8 cellular contexts compared by ENCODE assay signal in the genomic region with DNA sequence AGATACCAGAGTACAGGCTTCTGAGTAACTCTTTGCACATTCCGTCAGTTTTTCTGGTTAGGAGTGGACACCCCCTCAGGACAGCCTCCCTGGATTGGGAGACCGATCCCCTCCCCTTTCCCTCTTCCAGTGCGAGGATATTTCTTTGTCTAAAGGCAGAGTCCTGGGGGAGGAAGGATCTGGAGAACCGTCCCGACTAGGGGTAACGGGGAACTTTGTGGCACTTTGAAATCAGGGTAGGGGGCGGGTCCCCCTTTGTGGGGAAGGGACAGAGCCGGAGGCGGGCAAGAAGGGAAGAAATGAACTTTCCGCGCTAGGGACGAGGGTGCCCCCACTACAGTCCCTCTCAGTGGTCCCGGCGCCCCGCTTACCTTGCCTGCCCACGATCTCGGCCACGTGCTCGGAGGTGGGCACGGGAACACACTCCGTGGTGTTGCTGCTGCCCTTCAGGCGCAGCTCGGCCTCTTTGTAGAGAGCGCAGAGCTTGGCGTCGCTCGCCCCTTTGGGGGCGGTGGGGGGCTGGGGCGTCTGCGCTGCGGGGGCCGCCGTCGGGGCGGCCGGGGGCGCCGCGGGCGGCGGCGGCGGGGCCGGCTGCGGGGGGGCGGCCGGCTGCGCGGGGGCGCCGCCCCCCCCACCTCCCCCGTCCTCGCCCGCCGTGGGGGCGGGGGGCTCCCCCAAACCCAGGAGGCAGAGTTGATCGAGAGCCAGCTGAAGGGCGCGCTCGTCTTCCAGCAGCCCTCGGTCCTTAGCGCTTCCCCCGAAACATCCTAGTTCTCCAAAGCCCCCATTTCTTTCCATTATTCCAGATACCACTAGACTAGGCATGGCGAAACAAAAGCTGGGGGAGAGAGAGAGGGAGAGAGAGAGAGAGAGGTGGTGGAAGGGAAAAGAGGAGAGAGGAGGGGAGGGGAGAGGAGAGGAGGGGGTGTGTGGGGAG. TPM values are rescaled to one million over a fixed set of nuclear protein-coding genes. Genes with fewer than 3 reads are reported as not detected.
DNase-seq lines count a peak whose midpoint lies in the region; ATAC-seq, FAIRE-seq and TF ChIP-seq lines count a peak whose summit lies in the region.

No MANE protein-coding gene starts in this region.

- TF ChIP-seq POLR2A in upper lobe of left lung (IDR thresholded peaks at IDR 0.05) = no peak

- peak overlapping the region; percentile 57 to 85 (median 65) for H3K4me3 ChIP-seq in keratinocyte (ENCODE audit: control insufficient read depth in 2 of 3, extremely low read depth in 1 of 3, insufficient read depth in 2 of 3, low read depth in 1 of 3, low read length in 3 of 3)
- peak overlapping the region; percentile 78 to 89 (median 84) for H3K4me3 ChIP-seq in upper lobe of left lung

- no peaks in the 10 kb centered on the region for H3K36me3 ChIP-seq in keratinocyte (ENCODE audit: control insufficient read depth in 2 of 2, extremely low read depth in 1 of 2, insufficient read depth in 2 of 2, low read length in 2 of 2)
- no peaks in the 10 kb centered on the region for H3K36me3 ChIP-seq in upper lobe of left lung

- dilution Hi-C loops in keratinocyte (cut with MboI; ENCODE audit: extremely low pct_ligation_motif_present, low sequenced_read_pairs) = no loop called here

- DNase-seq in activated T-cell treated with anti-CD3 and anti-CD28 coated beads, Interleukin-2, amount 50 U/mL, for 4 hours = no peak
- no peak for DNase-seq in activated T-cell treated with anti-CD3 and anti-CD28 coated beads, Interleukin-2, amount 50 U/mL, for 1 hour
- DNase-seq in activated B cell treated with CpG ODN at 0.5 μM for 24 hours = no peak
- DNase-seq in keratinocyte (ENCODE audit: low read depth, low spot score) = no peak
- peak in 1 of 2 donors; percentile 67 for DNase-seq in upper lobe of left lung

- H3K9ac ChIP-seq in keratinocyte (ENCODE audit: control insufficient read depth, extremely low read depth, insufficient read depth, low read length) = peak overlapping the region; percentile 37

- no peaks in the 10 kb centered on the region for H4K20me1 ChIP-seq in keratinocyte (ENCODE audit: control insufficient read depth, extremely low read depth, insufficient read depth, low read length)

- H3K27me3 ChIP-seq in keratinocyte (ENCODE audit: control insufficient read depth, extremely low read depth, insufficient read depth, low read length) = no peaks in the 10 kb centered on the region
- peaks cover 0 to 4% (median 0%) of the 10 kb centered on the region in 4 donors for H3K27me3 ChIP-seq in upper lobe of left lung

- POLR2A ChIA-PET in activated B cell treated with CpG ODN at 0.5 μM for 24 hours (lab: Charles Lee) = no interaction called here

- intact Hi-C loops in activated B cell treated with CpG ODN at 0.5 μM for 24 hours (cut with micrococcal nuclease) = loop anchor here (1.0 to 5.0 kb wide), 2 partner anchors 27 to 256 kb away; a partner anchor contains a TSS

- no peak overlapping the region for H3K27ac ChIP-seq in keratinocyte (ENCODE audit: control insufficient read depth, insufficient read depth, low read length)
- peak overlapping the region in 1 of 4 donors; percentile 80 for H3K27ac ChIP-seq in upper lobe of left lung

- TF ChIP-seq EP300 in upper lobe of left lung (IDR thresholded peaks at IDR 0.05) = no peak

- H3K79me2 ChIP-seq in keratinocyte (ENCODE audit: control insufficient read depth, insufficient read depth, low read length) = no peaks in the 10 kb centered on the region

- no peak overlapping the region for H2AFZ ChIP-seq in keratinocyte (ENCODE audit: control insufficient read depth, low read length)

- 6 to 8% methylated on average over 29 to 36 of the region's 64 CpGs for WGBS in upper lobe of left lung, 2 donors

- CTCF ChIA-PET in activated B cell treated with CpG ODN at 0.5 μM for 24 hours (lab: Charles Lee) = no interaction called here

- H3K36me3 Mint-ChIP-seq in activated T-cell treated with anti-CD3 and anti-CD28 coated beads, Interleukin-2, amount 50 U/mL, for 4 hours (ENCODE audit: insufficient read depth) = no peaks in the 10 kb centered on the region
- no peaks in the 10 kb centered on the region for H3K36me3 Mint-ChIP-seq in activated B cell treated with CpG ODN at 0.5 μM for 24 hours (ENCODE audit: low read depth)

- TF ChIP-seq CTCF in activated B cell treated with CpG ODN at 0.5 μM for 24 hours (IDR thresholded peaks at IDR 0.05) (no peak), keratinocyte (optimal IDR thresholded peaks at IDR 0.05 in 1 of 3, IDR thresholded peaks at IDR 0.05 in 1 of 3, conservative IDR thresholded peaks at IDR 0.05 in 1 of 3; ENCODE audit: extremely low read depth in 1 of 3, insufficient read depth in 2 of 3, low read length in 3 of 3) (no peak), upper lobe of left lung (IDR thresholded peaks at IDR 0.05) (no peak)

- no peak for ATAC-seq in activated T-cell treated with anti-CD3 and anti-CD28 coated beads, Interleukin-2, amount 50 U/mL, for 4 hours
- no peak for ATAC-seq in activated B cell treated with CpG ODN at 0.5 μM for 24 hours (ENCODE audit: low read depth)
- ATAC-seq in upper lobe of left lung (ENCODE audit: low FRiP score in 2 of 2) = no peak
- no peak for ATAC-seq in HG03571 (IDR thresholded peaks at IDR 0.05; ENCODE audit: unreplicated experiment)
- no peak for ATAC-seq in HG02763 (IDR thresholded peaks at IDR 0.05; ENCODE audit: unreplicated experiment)
- ATAC-seq in HG02678 (IDR thresholded peaks at IDR 0.05; ENCODE audit: unreplicated experiment) = no peak

- peak overlapping the region; percentile 83 for H3K4me2 ChIP-seq in keratinocyte (ENCODE audit: control insufficient read depth, extremely low read depth, insufficient read depth, low read depth, low read length)

- peaks cover 10% of the 10 kb centered on the region for H3K4me1 Mint-ChIP-seq in activated T-cell treated with anti-CD3 and anti-CD28 coated beads, Interleukin-2, amount 50 U/mL, for 4 hours (ENCODE audit: low read depth)
- H3K4me1 Mint-ChIP-seq in activated B cell treated with CpG ODN at 0.5 μM for 24 hours = peaks cover 20% of the 10 kb centered on the region

- H3K27ac Mint-ChIP-seq in activated B cell treated with CpG ODN at 0.5 μM for 24 hours = no peak overlapping the region

- no peaks in the 10 kb centered on the region for H3K9me1 ChIP-seq in keratinocyte (ENCODE audit: control insufficient read depth, extremely low read depth, insufficient read depth, low read length)

- peaks cover 4% of the 10 kb centered on the region for H3K4me1 ChIP-seq in keratinocyte (ENCODE audit: control insufficient read depth, extremely low read depth, insufficient read depth, low read length)
- H3K4me1 ChIP-seq in upper lobe of left lung = peaks cover 15 to 35% (median 21%) of the 10 kb centered on the region in 4 donors

- no peak for FAIRE-seq in keratinocyte (lab: Jason Lieb, UNC)

- H3K9me3 Mint-ChIP-seq in activated T-cell treated with anti-CD3 and anti-CD28 coated beads, Interleukin-2, amount 50 U/mL, for 4 hours = no peaks in the 10 kb centered on the region
- H3K9me3 Mint-ChIP-seq in activated B cell treated with CpG ODN at 0.5 μM for 24 hours = no peaks in the 10 kb centered on the region

- no peaks in the 10 kb centered on the region for H3K9me3 ChIP-seq in keratinocyte (ENCODE audit: control insufficient read depth, low read depth, low read length)
- H3K9me3 ChIP-seq in upper lobe of left lung = no peaks in the 10 kb centered on the region

- peak overlapping the region; percentile 84 for H3K4me3 Mint-ChIP-seq in activated T-cell treated with anti-CD3 and anti-CD28 coated beads, Interleukin-2, amount 50 U/mL, for 4 hours
- peak overlapping the region; percentile 71 for H3K4me3 Mint-ChIP-seq in activated B cell treated with CpG ODN at 0.5 μM for 24 hours

- peaks cover 26% of the 10 kb centered on the region for H3K27me3 Mint-ChIP-seq in activated T-cell treated with anti-CD3 and anti-CD28 coated beads, Interleukin-2, amount 50 U/mL, for 4 hours (ENCODE audit: low read depth)
- peaks cover 14% of the 10 kb centered on the region for H3K27me3 Mint-ChIP-seq in activated B cell treated with CpG ODN at 0.5 μM for 24 hours

RNA-seq across cellular contexts. Expression of a gene that starts 0.8 kb away (rescaled TPM):
- under 1 TPM; 0.50 to 0.66 (median 0.57) TPM for total RNA-seq in activated T-cell treated with anti-CD3 and anti-CD28 coated beads, Interleukin-2, amount 50 U/mL, for 4 hours
- total RNA-seq in activated B cell treated with CpG ODN at 0.5 μM for 24 hours (0.39 and 0.47 TPM in 2 replicates), upper lobe of left lung (1 to 10 TPM in 2 of 6 donors, under 1 TPM in 3, not detected in 1; 0.26 to 2.0 (median 1.00) TPM)
- 1.1 to 2.0 TPM (median 1.5 TPM) in 3 replicates for polyA plus RNA-seq in keratinocyte
- 0.75 TPM for polyA plus RNA-seq in keratinocyte (2011; ENCODE audit: low read depth)
- polyA plus RNA-seq in keratinocyte (2011; cell fraction: cytosol; rRNA removed) = 0.83 and 1.5 TPM in 2 replicates
- polyA plus RNA-seq in keratinocyte (2011; cell fraction: nucleus; rRNA removed) = 2.9 and 4.1 TPM in 2 replicates
- 1.1 and 2.1 TPM in 2 replicates for polyA plus RNA-seq in keratinocyte (2012; ENCODE audit: low replicate concordance)
- polyA minus RNA-seq in keratinocyte = 1.1 to 4.3 TPM (median 1.7 TPM) in 3 replicates
- 0.96 TPM for polyA minus RNA-seq in keratinocyte (2011; cell fraction: cytosol; rRNA and poly(A)+ RNA removed)
- polyA minus RNA-seq in keratinocyte (2011; cell fraction: nucleus; rRNA and poly(A)+ RNA removed) = 2.6 and 3.1 TPM in 2 replicates

RNA-seq across cellular contexts. Expression of a gene that starts 20.5 kb away (rescaled TPM):
- under 1 TPM; 0.61 to 0.79 (median 0.63) TPM for total RNA-seq in activated T-cell treated with anti-CD3 and anti-CD28 coated beads, Interleukin-2, amount 50 U/mL, for 4 hours
- total RNA-seq in activated B cell treated with CpG ODN at 0.5 μM for 24 hours (0.32 and 0.38 TPM in 2 replicates), upper lobe of left lung (100 to 1,000 TPM in 1 of 6 donors, 10 to 100 TPM in 5; 58.7 to 123 (median 88.9) TPM)
- polyA plus RNA-seq in keratinocyte = 93.4 to 159 TPM (median 106 TPM) in 3 replicates
- polyA plus RNA-seq in keratinocyte (2011; ENCODE audit: low read depth) = 155 TPM
- 168 and 189 TPM in 2 replicates for polyA plus RNA-seq in keratinocyte (2011; cell fraction: cytosol; rRNA removed)
- polyA plus RNA-seq in keratinocyte (2011; cell fraction: nucleus; rRNA removed) = 94.5 and 106 TPM in 2 replicates
- polyA plus RNA-seq in keratinocyte (2012; ENCODE audit: low replicate concordance) = 85.5 and 278 TPM in 2 replicates
- polyA minus RNA-seq in keratinocyte = 118 to 203 TPM (median 128 TPM) in 3 replicates
- polyA minus RNA-seq in keratinocyte (2011; cell fraction: cytosol; rRNA and poly(A)+ RNA removed) = 96.3 TPM
- 26.8 and 30.1 TPM in 2 replicates for polyA minus RNA-seq in keratinocyte (2011; cell fraction: nucleus; rRNA and poly(A)+ RNA removed)

RNA-seq across cellular contexts. Expression of a gene that starts 26.9 kb away (rescaled TPM):
- total RNA-seq in activated T-cell treated with anti-CD3 and anti-CD28 coated beads, Interleukin-2, amount 50 U/mL, for 4 hours = 10 to 100 TPM; 56.6 to 62.3 (median 59.2) TPM
- total RNA-seq in activated B cell treated with CpG ODN at 0.5 μM for 24 hours (45.9 and 48.0 TPM in 2 replicates), upper lobe of left lung (10 to 100 TPM; 35.6 to 84.5 (median 68.8) TPM)
- 67.5 to 98.0 TPM (median 96.0 TPM) in 3 replicates for polyA plus RNA-seq in keratinocyte
- polyA plus RNA-seq in keratinocyte (2011; ENCODE audit: low read depth) = 205 TPM
- polyA plus RNA-seq in keratinocyte (2011; cell fraction: cytosol; rRNA removed) = 88.2 and 157 TPM in 2 replicates
- 34.3 and 43.3 TPM in 2 replicates for polyA plus RNA-seq in keratinocyte (2011; cell fraction: nucleus; rRNA removed)
- polyA plus RNA-seq in keratinocyte (2012; ENCODE audit: low replicate concordance) = 96.1 and 119 TPM in 2 replicates
- 37.0 to 68.3 TPM (median 56.5 TPM) in 3 replicates for polyA minus RNA-seq in keratinocyte
- polyA minus RNA-seq in keratinocyte (2011; cell fraction: cytosol; rRNA and poly(A)+ RNA removed) = 30.1 TPM
- 11.8 and 14.7 TPM in 2 replicates for polyA minus RNA-seq in keratinocyte (2011; cell fraction: nucleus; rRNA and poly(A)+ RNA removed)

RNA-seq across cellular contexts. Expression of a gene that starts 27.8 kb away (rescaled TPM):
- total RNA-seq in activated T-cell treated with anti-CD3 and anti-CD28 coated beads, Interleukin-2, amount 50 U/mL, for 4 hours = 10 to 100 TPM; 52.9 to 57.3 (median 53.7) TPM
- total RNA-seq in activated B cell treated with CpG ODN at 0.5 μM for 24 hours (28.1 and 32.5 TPM in 2 replicates), upper lobe of left lung (10 to 100 TPM; 22.2 to 39.8 (median 24.5) TPM)
- 34.8 to 42.7 TPM (median 35.8 TPM) in 3 replicates for polyA plus RNA-seq in keratinocyte
- polyA plus RNA-seq in keratinocyte (2011; ENCODE audit: low read depth) = 13.3 TPM
- 33.9 and 36.0 TPM in 2 replicates for polyA plus RNA-seq in keratinocyte (2011; cell fraction: cytosol; rRNA removed)
- polyA plus RNA-seq in keratinocyte (2011; cell fraction: nucleus; rRNA removed) = 54.6 and 57.9 TPM in 2 replicates
- polyA plus RNA-seq in keratinocyte (2012; ENCODE audit: low replicate concordance) = 34.0 and 39.8 TPM in 2 replicates
- 52.2 to 68.2 TPM (median 55.0 TPM) in 3 replicates for polyA minus RNA-seq in keratinocyte
- 37.0 TPM for polyA minus RNA-seq in keratinocyte (2011; cell fraction: cytosol; rRNA and poly(A)+ RNA removed)
- 21.9 and 26.2 TPM in 2 replicates for polyA minus RNA-seq in keratinocyte (2011; cell fraction: nucleus; rRNA and poly(A)+ RNA removed)

RNA-seq across cellular contexts. Expression of a gene that starts 33.1 kb away (rescaled TPM):
- total RNA-seq in activated T-cell treated with anti-CD3 and anti-CD28 coated beads, Interleukin-2, amount 50 U/mL, for 4 hours = 100 to 1,000 TPM; 113 to 162 (median 124) TPM
- total RNA-seq in activated B cell treated with CpG ODN at 0.5 μM for 24 hours = 40.4 and 47.5 TPM in 2 replicates
- 368 to 551 TPM (median 444 TPM) in 3 replicates for polyA plus RNA-seq in keratinocyte
- 222 TPM for polyA plus RNA-seq in keratinocyte (2011; ENCODE audit: low read depth)
- 159 and 403 TPM in 2 replicates for polyA plus RNA-seq in keratinocyte (2011; cell fraction: cytosol; rRNA removed)
- 626 and 729 TPM in 2 replicates for polyA plus RNA-seq in keratinocyte (2011; cell fraction: nucleus; rRNA removed)
- 224 and 699 TPM in 2 replicates for polyA plus RNA-seq in keratinocyte (2012; ENCODE audit: low replicate concordance)
- 328 to 615 TPM (median 504 TPM) in 3 replicates for polyA minus RNA-seq in keratinocyte
- 757 TPM for polyA minus RNA-seq in keratinocyte (2011; cell fraction: cytosol; rRNA and poly(A)+ RNA removed)
- polyA minus RNA-seq in keratinocyte (2011; cell fraction: nucleus; rRNA and poly(A)+ RNA removed) = 433 and 457 TPM in 2 replicates
- 1,000 to 10,000 TPM in 1 of 6 donors, 100 to 1,000 TPM in 5; 156 to 1,281 (median 388) TPM for total RNA-seq in upper lobe of left lung

Comparison
In these comparisons a context has a peak if more than half of its experiments do, and no peak if none do; other contexts are left out.
1. RNA of a gene that starts 20.5 kb away (total RNA-seq): 58.7 to 123 TPM in upper lobe of left lung; 0.61 to 0.79 TPM in activated T-cell treated with anti-CD3 and anti-CD28 coated beads, Interleukin-2, amount 50 U/mL, for 4 hours and 0.32 to 0.38 TPM in activated B cell treated with CpG ODN at 0.5 μM for 24 hours; every median in the first group is over 10 times any median in the second.